Comparison of ENCODE assay signal across 16 cellular contexts in the genomic region with DNA sequence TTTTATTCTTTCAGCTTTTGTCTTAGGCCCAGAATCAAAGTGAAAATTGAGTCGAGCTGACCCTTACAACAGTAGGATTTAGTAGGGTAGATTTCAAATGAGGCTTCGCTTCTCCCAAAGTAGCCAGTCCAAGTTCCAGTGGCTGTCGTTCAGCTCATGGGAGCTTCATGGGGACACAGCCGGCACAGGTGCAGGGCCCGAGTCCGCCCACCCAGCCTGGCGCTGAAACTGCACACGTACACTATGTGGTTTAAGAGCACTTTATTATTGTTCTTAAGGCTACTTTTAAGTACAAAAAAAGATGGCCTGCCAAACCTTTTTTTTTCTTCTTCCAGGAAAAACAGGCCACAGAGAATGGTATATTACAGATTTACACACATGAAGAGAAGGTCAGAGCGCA.
DNase-seq lines count a peak whose midpoint lies in the region; ATAC-seq, FAIRE-seq and TF ChIP-seq lines count a peak whose summit lies in the region.
"Had no signal": no experiment of that assay in that cellular context is flagged by ENCODE, and none has a peak within 500 bp of the region (broad histone marks: within the 10 kb centered on the region; RNA-seq: fewer than 3 reads in every experiment).

No MANE protein-coding gene starts in this region.

- H3K4me3 ChIP-seq in H1 (ENCODE audit: extremely low read depth in 1 of 4, insufficient read depth in 2 of 4, low read depth in 3 of 4, low read length in 4 of 4) (no peak overlapping the region), ovary (no peak overlapping the region), upper lobe of right lung (no peak overlapping the region)

- H2BK12ac ChIP-seq in H1 (ENCODE audit: low read depth, low read length) = no peak overlapping the region

- TF ChIP-seq RAD21 in H1 (IDR thresholded peaks at IDR 0.05 in 1 of 2, conservative IDR thresholded peaks at IDR 0.05 in 1 of 2; ENCODE audit: low read depth in 2 of 2, low read length in 2 of 2) = no peak

- H4K91ac ChIP-seq in H1 (replicated peaks; ENCODE audit: insufficient read length, low read length) = no peak overlapping the region

- H3K4me1 ChIP-seq in H1 (replicated peaks in 1 of 4; ENCODE audit: control insufficient read depth in 3 of 4, insufficient read depth in 4 of 4, low read length in 3 of 4) = peaks cover 0 to 3% (median 0%) of the 10 kb centered on the region in 4 experiments; a peak in 2 of 7 replicates
- H3K4me1 ChIP-seq in ovary (ENCODE audit: insufficient read depth) = peaks cover 39% of the 10 kb centered on the region
- peaks cover 50% of the 10 kb centered on the region for H3K4me1 ChIP-seq in upper lobe of right lung

- no peak overlapping the region for H3K56ac ChIP-seq in H1 (replicated peaks; ENCODE audit: insufficient read length, low read depth, low read length)

- no peak overlapping the region for H4K5ac ChIP-seq in H1 (ENCODE audit: insufficient read length, low read depth, low read length)

- no peak overlapping the region for H3K23ac ChIP-seq in H1 (ENCODE audit: insufficient read length)

- peaks cover 7% of the 10 kb centered on the region for H3K79me1 ChIP-seq in H1 (ENCODE audit: low read depth, low read length)

- H3K9me3 ChIP-seq in H1 (ENCODE audit: insufficient read depth in 2 of 2, low read depth in 1 of 2, low read length in 1 of 2) = no peaks in the 10 kb centered on the region; a peak in 1 of 4 replicates
- no peaks in the 10 kb centered on the region for H3K9me3 ChIP-seq in ovary
- no peaks in the 10 kb centered on the region for H3K9me3 ChIP-seq in upper lobe of right lung

- POLR2A ChIA-PET in H1 (lab: Charles Lee; ENCODE audit: partially characterized antibody) = interaction anchor here (0.7 to 1.0 kb wide), 2 partner anchors 50 to 86 kb away, joined by 3 to 5 read pairs; no protein-coding TSS in a partner anchor

- no peak overlapping the region for H2AK5ac ChIP-seq in H1 (ENCODE audit: low read depth, low read length)

- H2BK20ac ChIP-seq in H1 (ENCODE audit: low read length) = no peak overlapping the region

- no peak overlapping the region for H2BK120ac ChIP-seq in H1 (replicated peaks; ENCODE audit: low read depth, low read length)

- WGBS in H1 (ENCODE audit: extremely low coverage in 1 of 2, insufficient coverage in 1 of 2, insufficient read length in 1 of 2, insufficient replicate concordance in 2 of 2, low coverage in 1 of 2, low lambda C conversion rate in 2 of 2, missing lambda C conversion rate in 1 of 2), 2 experiments = 94% methylated on average over 9 of the region's 9 CpGs; no CpG with 5 or more reads in 1 of the 2 experiments
- WGBS in ovary, 3 donors = 84 to 91% (median 88%) methylated on average over 9 of the region's 9 CpGs

- H2BK5ac ChIP-seq in H1 (ENCODE audit: low read depth, low read length) = no peak overlapping the region

- intact Hi-C loops in Right ventricle myocardium superior (cut with DNase I) = no loop called here
- intact Hi-C loops in Right ventricle myocardium inferior (cut with DNase I) = no loop called here
- intact Hi-C loops in ovary (cut with DNase I) = no loop called here
- intact Hi-C loops in upper lobe of right lung (cut with DNase I) = no loop called here

- H3K36me3 ChIP-seq in H1 (ENCODE audit: control insufficient read depth in 2 of 4, insufficient read depth in 4 of 4, low read length in 3 of 4) = peaks cover 0 to 10% (median 1%) of the 10 kb centered on the region in 4 experiments; a peak in 3 of 8 replicates
- H3K36me3 ChIP-seq in ovary = no peaks in the 10 kb centered on the region
- peaks cover 45% of the 10 kb centered on the region for H3K36me3 ChIP-seq in upper lobe of right lung

- TF ChIP-seq CTCF in H1 (IDR thresholded peaks at IDR 0.05; ENCODE audit: control extremely low read depth in 1 of 3, insufficient read depth in 1 of 3, low read depth in 1 of 3, low read length in 3 of 3) = no peak
- TF ChIP-seq CTCF in ovary (IDR thresholded peaks at IDR 0.05) = no peak
- no peak for TF ChIP-seq CTCF in upper lobe of right lung (IDR thresholded peaks at IDR 0.05)

- CTCF ChIA-PET in H1 (lab: Charles Lee; ENCODE audit: partially characterized antibody) = interaction anchor here (0.6 to 1.7 kb wide), 10 partner anchors 9 to 1376 kb away, joined by 3 to 5 read pairs (median 4); no protein-coding TSS in a partner anchor

- no peak overlapping the region for H3K4ac ChIP-seq in H1 (replicated peaks; ENCODE audit: insufficient read length, low read depth, low read length)

- no peak for FAIRE-seq in H1 (lab: Jason Lieb, UNC)

- H4K20me1 ChIP-seq in H1 (replicated peaks in 1 of 2; ENCODE audit: control insufficient read depth in 1 of 2, insufficient read depth in 2 of 2, low read length in 2 of 2) = peaks cover 7 to 12% of the 10 kb centered on the region in 2 experiments

- TF ChIP-seq POLR2A in H1 (IDR thresholded peaks at IDR 0.05; ENCODE audit: control extremely low read depth in 1 of 2, low read depth in 2 of 2, low read length in 2 of 2) = no peak
- no peak for TF ChIP-seq POLR2A in ovary (IDR thresholded peaks at IDR 0.05)

- H2BK15ac ChIP-seq in H1 (ENCODE audit: low read length) = no peak overlapping the region

- ATAC-seq in Right ventricle myocardium superior (ENCODE audit: poor library complexity) = no peak
- ATAC-seq in Right ventricle myocardium inferior = no peak
- no peak for ATAC-seq in upper lobe of right lung

- H3K4me2 ChIP-seq in H1 (ENCODE audit: insufficient read depth in 1 of 2, low read depth in 2 of 2, low read length in 2 of 2) = no peak overlapping the region

- no peak overlapping the region for H3K9ac ChIP-seq in H1 (replicated peaks in 1 of 4; ENCODE audit: extremely low read depth in 1 of 4, low read depth in 3 of 4, low read length in 3 of 4)

- H3K27ac ChIP-seq in H1 (ENCODE audit: low read depth, low read length) (no peak overlapping the region), ovary (peak overlapping the region; percentile 57 to 74), upper lobe of right lung (peak overlapping the region; percentile 42)
- H3K27ac ChIP-seq: HL-60 had no signal

- no peaks in the 10 kb centered on the region for H3K79me2 ChIP-seq in H1 (ENCODE audit: control insufficient read depth in 1 of 2, insufficient read depth in 2 of 2, low read length in 2 of 2)

- no peak overlapping the region for H3K18ac ChIP-seq in H1 (ENCODE audit: extremely low read depth, low read length)

- no peaks in the 10 kb centered on the region for H3K27me3 ChIP-seq in H1 (replicated peaks in 1 of 4; ENCODE audit: control insufficient read depth in 3 of 4, extremely low read depth in 1 of 4, insufficient read depth in 3 of 4, low read length in 3 of 4)
- no peaks in the 10 kb centered on the region for H3K27me3 ChIP-seq in ovary
- no peaks in the 10 kb centered on the region for H3K27me3 ChIP-seq in upper lobe of right lung

- no peak for TF ChIP-seq EP300 in H1 (IDR thresholded peaks at IDR 0.05; ENCODE audit: borderline replicate concordance in 1 of 2, low read depth in 2 of 2, low read length in 2 of 2)
- no peak for TF ChIP-seq EP300 in ovary (IDR thresholded peaks at IDR 0.05)

- DNase-seq in Right ventricle myocardium superior (peak; percentile 26), Right ventricle myocardium inferior (ENCODE audit: missing footprints) (no peak), H1 (ENCODE audit: low read depth in 1 of 2, low spot score in 2 of 2) (no peak), ovary (peak in 1 of 5 donors; percentile 28), upper lobe of right lung (peak; percentile 42), OCI-M2 (lab: John Stamatoyannopoulos, UW; ENCODE audit: unreplicated experiment) (no peak), LoVo (ENCODE audit: low spot score) (no peak), NCI-H774 (lab: John Stamatoyannopoulos, UW) (no peak)
- DNase-seq: activated CD8-positive, alpha-beta memory T cell treated with anti-CD3 and anti-CD28 coated beads, Interleukin-2, amount 50 U/mL, for 4 hours; activated naive CD4-positive, alpha-beta T cell treated with anti-CD3 and anti-CD28 coated beads, Interleukin-2, amount 50 U/mL, for 16 hours; central memory CD4-positive, alpha-beta T cell; KBM-7; NCI-H1105 treated with DMSO at 0.1 percent for 48 hours; NCI-H2227 treated with DMSO at 0.1 percent for 48 hours; substantia nigra had no signal

- H3K14ac ChIP-seq in H1 (ENCODE audit: insufficient read length) = no peak overlapping the region

- no peak overlapping the region for H2AFZ ChIP-seq in H1 (ENCODE audit: low read length)

- peak overlapping the region; percentile 19 for H4K8ac ChIP-seq in H1 (ENCODE audit: extremely low read depth, insufficient read depth, low read length)

- no peaks in the 10 kb centered on the region for H3K23me2 ChIP-seq in H1 (ENCODE audit: low read depth, low read length)

TF ChIP-seq in H1, 55 proteins besides CTCF, POLR2A, EP300 and RAD21 (continues in another document):
- TF ChIP-seq MAFK (IDR thresholded peaks at IDR 0.05; ENCODE audit: low read depth, low read length) (no peak), NRF1 (IDR thresholded peaks at IDR 0.05; ENCODE audit: low read depth, low read length) (no peak)

Comparison
In these comparisons a context has a peak if more than half of its experiments do, and no peak if none do; other contexts are left out.
1. DNase-seq: peak in Right ventricle myocardium superior (single experiment) and upper lobe of right lung (single experiment); none in Right ventricle myocardium inferior (single experiment), H1 (0 of 2), OCI-M2 (single experiment), LoVo (single experiment) and NCI-H774 (single experiment).